In genomic region chr22:26589367-26589844, GRCh38 we compare ENCODE assay signal across 1 cellular context.
A peak's percentile ranks its signal among the peaks of the same experiment; 100 is the strongest.
TF ChIP-seq lines count a peak whose summit lies in the region.

No MANE protein-coding gene starts in this region.

TF ChIP-seq in HepG2, 621 proteins besides CTCF, POLR2A, EP300 and RAD21 (continues in another document):
- TF ChIP-seq ZFP82 (CRISPR knock-in tag; IDR thresholded peaks at IDR 0.05; ENCODE audit: borderline replicate concordance) (no peak), ZNF232 (CRISPR knock-in tag; IDR thresholded peaks at IDR 0.05; ENCODE audit: borderline replicate concordance) (no peak), ATM (IDR thresholded peaks at IDR 0.05; ENCODE audit: borderline replicate concordance) (no peak), ZNF737 (CRISPR knock-in tag; IDR thresholded peaks at IDR 0.05; ENCODE audit: borderline replicate concordance) (no peak), ATF6 (CRISPR knock-in tag; conservative IDR thresholded peaks at IDR 0.05) (no peak), MYC (CRISPR knock-in tag; IDR thresholded peaks at IDR 0.05; ENCODE audit: borderline replicate concordance) (peak; percentile 13; the same call in 1 of the 2 replicates), TFDP2 (CRISPR knock-in tag; IDR thresholded peaks at IDR 0.05) (no peak), ZNF264 (CRISPR knock-in tag; IDR thresholded peaks at IDR 0.05) (no peak), ZNF639 (CRISPR knock-in tag; conservative IDR thresholded peaks at IDR 0.05) (no peak), DZIP1 (CRISPR knock-in tag; IDR thresholded peaks at IDR 0.05) (no peak), CC2D1A (CRISPR knock-in tag; IDR thresholded peaks at IDR 0.05) (no peak), ZNF101 (CRISPR knock-in tag; IDR thresholded peaks at IDR 0.05; ENCODE audit: borderline replicate concordance, low read depth) (no peak), SYNCRIP (IDR thresholded peaks at IDR 0.05; ENCODE audit: insufficient read depth, low read depth, low read length) (no peak), ZSCAN21 (CRISPR knock-in tag; IDR thresholded peaks at IDR 0.05; ENCODE audit: borderline replicate concordance) (0 out of 2 replicates have a peak, but pooled peaks have one; percentile 33), ZNF879 (CRISPR knock-in tag; IDR thresholded peaks at IDR 0.05) (no peak), RBFOX2 (IDR thresholded peaks at IDR 0.05; ENCODE audit: low read depth, low read length) (no peak), ZNF251 (CRISPR knock-in tag; IDR thresholded peaks at IDR 0.05) (no peak), SRY (CRISPR knock-in tag; IDR thresholded peaks at IDR 0.05) (no peak), MEIS2 (CRISPR knock-in tag; IDR thresholded peaks at IDR 0.05) (no peak)
- TF ChIP-seq, protein P1, sequence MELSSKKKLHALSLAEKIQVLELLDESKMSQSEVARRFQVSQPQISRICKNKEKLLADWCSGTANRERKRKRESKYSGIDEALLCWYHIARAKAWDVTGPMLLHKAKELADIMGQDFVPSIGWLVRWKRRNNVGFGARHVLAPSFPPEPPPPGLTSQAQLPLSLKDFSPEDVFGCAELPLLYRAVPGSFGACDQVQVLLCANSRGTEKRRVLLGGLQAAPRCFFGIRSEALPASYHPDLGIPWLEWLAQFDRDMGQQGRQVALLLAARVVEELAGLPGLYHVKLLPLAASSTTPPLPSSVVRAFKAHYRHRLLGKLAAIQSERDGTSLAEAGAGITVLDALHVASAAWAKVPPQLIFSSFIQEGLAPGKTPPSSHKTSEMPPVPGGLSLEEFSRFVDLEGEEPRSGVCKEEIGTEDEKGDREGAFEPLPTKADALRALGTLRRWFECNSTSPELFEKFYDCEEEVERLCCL (CRISPR knock-in tag; IDR thresholded peaks at IDR 0.05; ENCODE audit: borderline replicate concordance) = no peak
- TF ChIP-seq, protein P2, sequence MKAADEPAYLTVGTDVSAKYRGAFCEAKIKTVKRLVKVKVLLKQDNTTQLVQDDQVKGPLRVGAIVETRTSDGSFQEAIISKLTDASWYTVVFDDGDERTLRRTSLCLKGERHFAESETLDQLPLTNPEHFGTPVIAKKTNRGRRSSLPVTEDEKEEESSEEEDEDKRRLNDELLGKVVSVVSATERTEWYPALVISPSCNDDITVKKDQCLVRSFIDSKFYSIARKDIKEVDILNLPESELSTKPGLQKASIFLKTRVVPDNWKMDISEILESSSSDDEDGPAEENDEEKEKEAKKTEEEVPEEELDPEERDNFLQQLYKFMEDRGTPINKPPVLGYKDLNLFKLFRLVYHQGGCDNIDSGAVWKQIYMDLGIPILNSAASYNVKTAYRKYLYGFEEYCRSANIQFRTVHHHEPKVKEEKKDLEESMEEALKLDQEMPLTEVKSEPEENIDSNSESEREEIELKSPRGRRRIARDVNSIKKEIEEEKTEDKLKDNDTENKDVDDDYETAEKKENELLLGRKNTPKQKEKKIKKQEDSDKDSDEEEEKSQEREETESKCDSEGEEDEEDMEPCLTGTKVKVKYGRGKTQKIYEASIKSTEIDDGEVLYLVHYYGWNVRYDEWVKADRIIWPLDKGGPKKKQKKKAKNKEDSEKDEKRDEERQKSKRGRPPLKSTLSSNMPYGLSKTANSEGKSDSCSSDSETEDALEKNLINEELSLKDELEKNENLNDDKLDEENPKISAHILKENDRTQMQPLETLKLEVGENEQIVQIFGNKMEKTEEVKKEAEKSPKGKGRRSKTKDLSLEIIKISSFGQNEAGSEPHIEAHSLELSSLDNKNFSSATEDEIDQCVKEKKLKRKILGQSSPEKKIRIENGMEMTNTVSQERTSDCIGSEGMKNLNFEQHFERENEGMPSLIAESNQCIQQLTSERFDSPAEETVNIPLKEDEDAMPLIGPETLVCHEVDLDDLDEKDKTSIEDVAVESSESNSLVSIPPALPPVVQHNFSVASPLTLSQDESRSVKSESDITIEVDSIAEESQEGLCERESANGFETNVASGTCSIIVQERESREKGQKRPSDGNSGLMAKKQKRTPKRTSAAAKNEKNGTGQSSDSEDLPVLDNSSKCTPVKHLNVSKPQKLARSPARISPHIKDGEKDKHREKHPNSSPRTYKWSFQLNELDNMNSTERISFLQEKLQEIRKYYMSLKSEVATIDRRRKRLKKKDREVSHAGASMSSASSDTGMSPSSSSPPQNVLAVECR (CRISPR knock-in tag; IDR thresholded peaks at IDR 0.05; ENCODE audit: borderline replicate concordance) = peak; percentile 51; the same call in 1 of the 2 replicates
- TF ChIP-seq, protein P3, sequence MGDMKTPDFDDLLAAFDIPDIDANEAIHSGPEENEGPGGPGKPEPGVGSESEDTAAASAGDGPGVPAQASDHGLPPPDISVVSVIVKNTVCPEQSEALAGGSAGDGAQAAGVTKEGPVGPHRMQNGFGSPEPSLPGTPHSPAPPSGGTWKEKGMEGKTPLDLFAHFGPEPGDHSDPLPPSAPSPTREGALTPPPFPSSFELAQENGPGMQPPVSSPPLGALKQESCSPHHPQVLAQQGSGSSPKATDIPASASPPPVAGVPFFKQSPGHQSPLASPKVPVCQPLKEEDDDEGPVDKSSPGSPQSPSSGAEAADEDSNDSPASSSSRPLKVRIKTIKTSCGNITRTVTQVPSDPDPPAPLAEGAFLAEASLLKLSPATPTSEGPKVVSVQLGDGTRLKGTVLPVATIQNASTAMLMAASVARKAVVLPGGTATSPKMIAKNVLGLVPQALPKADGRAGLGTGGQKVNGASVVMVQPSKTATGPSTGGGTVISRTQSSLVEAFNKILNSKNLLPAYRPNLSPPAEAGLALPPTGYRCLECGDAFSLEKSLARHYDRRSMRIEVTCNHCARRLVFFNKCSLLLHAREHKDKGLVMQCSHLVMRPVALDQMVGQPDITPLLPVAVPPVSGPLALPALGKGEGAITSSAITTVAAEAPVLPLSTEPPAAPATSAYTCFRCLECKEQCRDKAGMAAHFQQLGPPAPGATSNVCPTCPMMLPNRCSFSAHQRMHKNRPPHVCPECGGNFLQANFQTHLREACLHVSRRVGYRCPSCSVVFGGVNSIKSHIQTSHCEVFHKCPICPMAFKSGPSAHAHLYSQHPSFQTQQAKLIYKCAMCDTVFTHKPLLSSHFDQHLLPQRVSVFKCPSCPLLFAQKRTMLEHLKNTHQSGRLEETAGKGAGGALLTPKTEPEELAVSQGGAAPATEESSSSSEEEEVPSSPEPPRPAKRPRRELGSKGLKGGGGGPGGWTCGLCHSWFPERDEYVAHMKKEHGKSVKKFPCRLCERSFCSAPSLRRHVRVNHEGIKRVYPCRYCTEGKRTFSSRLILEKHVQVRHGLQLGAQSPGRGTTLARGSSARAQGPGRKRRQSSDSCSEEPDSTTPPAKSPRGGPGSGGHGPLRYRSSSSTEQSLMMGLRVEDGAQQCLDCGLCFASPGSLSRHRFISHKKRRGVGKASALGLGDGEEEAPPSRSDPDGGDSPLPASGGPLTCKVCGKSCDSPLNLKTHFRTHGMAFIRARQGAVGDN (CRISPR knock-in tag; IDR thresholded peaks at IDR 0.05) = peak; percentile 56
- TF ChIP-seq, protein P4, sequence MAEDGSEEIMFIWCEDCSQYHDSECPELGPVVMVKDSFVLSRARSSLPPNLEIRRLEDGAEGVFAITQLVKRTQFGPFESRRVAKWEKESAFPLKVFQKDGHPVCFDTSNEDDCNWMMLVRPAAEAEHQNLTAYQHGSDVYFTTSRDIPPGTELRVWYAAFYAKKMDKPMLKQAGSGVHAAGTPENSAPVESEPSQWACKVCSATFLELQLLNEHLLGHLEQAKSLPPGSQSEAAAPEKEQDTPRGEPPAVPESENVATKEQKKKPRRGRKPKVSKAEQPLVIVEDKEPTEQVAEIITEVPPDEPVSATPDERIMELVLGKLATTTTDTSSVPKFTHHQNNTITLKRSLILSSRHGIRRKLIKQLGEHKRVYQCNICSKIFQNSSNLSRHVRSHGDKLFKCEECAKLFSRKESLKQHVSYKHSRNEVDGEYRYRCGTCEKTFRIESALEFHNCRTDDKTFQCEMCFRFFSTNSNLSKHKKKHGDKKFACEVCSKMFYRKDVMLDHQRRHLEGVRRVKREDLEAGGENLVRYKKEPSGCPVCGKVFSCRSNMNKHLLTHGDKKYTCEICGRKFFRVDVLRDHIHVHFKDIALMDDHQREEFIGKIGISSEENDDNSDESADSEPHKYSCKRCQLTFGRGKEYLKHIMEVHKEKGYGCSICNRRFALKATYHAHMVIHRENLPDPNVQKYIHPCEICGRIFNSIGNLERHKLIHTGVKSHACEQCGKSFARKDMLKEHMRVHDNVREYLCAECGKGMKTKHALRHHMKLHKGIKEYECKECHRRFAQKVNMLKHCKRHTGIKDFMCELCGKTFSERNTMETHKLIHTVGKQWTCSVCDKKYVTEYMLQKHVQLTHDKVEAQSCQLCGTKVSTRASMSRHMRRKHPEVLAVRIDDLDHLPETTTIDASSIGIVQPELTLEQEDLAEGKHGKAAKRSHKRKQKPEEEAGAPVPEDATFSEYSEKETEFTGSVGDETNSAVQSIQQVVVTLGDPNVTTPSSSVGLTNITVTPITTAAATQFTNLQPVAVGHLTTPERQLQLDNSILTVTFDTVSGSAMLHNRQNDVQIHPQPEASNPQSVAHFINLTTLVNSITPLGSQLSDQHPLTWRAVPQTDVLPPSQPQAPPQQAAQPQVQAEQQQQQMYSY (CRISPR knock-in tag; IDR thresholded peaks at IDR 0.05) = peak; percentile 92
- TF ChIP-seq, protein P5, sequence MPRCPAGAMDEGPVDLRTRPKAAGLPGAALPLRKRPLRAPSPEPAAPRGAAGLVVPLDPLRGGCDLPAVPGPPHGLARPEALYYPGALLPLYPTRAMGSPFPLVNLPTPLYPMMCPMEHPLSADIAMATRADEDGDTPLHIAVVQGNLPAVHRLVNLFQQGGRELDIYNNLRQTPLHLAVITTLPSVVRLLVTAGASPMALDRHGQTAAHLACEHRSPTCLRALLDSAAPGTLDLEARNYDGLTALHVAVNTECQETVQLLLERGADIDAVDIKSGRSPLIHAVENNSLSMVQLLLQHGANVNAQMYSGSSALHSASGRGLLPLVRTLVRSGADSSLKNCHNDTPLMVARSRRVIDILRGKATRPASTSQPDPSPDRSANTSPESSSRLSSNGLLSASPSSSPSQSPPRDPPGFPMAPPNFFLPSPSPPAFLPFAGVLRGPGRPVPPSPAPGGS (CRISPR knock-in tag; IDR thresholded peaks at IDR 0.05) = peak; percentile 69; the same call in 1 of the 2 replicates
- TF ChIP-seq, protein P6, sequence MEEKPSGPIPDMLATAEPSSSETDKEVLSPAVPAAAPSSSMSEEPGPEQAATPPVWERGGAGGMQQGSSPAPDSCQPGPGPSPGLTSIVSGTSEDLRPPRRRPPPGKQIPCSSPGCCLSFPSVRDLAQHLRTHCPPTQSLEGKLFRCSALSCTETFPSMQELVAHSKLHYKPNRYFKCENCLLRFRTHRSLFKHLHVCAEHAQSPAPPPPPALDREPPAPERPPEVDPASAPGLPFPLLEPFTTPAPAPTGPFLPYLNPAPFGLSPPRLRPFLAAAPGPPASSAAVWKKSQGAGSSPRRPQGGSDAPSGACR (CRISPR knock-in tag; IDR thresholded peaks at IDR 0.05) = no peak
